In the genomic region with DNA sequence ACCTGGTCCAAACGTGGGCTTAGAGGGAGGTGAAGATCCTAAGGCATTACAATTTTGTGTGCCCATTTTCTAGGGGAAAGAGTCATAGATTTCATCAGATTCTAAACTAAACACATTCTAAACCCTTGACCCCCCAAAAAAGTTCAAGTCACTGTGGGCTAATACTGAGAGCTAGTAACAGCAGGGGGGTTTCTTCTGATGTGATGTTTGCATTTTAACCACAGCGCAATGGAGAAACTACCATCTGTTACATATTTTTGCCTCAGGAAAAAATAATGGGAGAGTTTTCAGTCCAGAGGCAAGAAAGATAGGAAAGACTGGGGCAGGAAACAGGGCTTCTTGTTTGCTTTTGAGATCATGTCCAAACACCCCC, we compare ENCODE assay signal across 12 cellular contexts.
"Had no signal": no experiment of that assay in that cellular context is flagged by ENCODE, and none has a peak within 500 bp of the region (broad histone marks: within the 10 kb centered on the region; RNA-seq: fewer than 3 reads in every experiment).

No MANE protein-coding gene starts in this region.

- ATAC-seq: activated CD4-positive, alpha-beta T cell treated with anti-CD3 and anti-CD28 coated beads for 36 hours; activated T-cell treated with anti-CD3 and anti-CD28 coated beads, Interleukin-2, amount 50 U/mL, for 72 hours; left lobe of liver had no signal

- H3K4me1 ChIP-seq: body of pancreas had no signal

- H3K27ac ChIP-seq: body of pancreas, ovary, VCaP had no signal

- H3K27ac Mint-ChIP-seq: activated CD4-positive, alpha-beta memory T cell treated with anti-CD3 and anti-CD28 coated beads, Interleukin-2, amount 10 ng/mL, durations not matched to agents 7 days and 5 days; activated CD4-positive, alpha-beta T cell treated with anti-CD3 and anti-CD28 coated beads for 36 hours; activated T-cell treated with anti-CD3 and anti-CD28 coated beads, Interleukin-2, amount 50 U/mL, for 72 hours; memory B cell had no signal

- H3K9me3 Mint-ChIP-seq: activated CD4-positive, alpha-beta memory T cell treated with anti-CD3 and anti-CD28 coated beads, Interleukin-2, amount 10 ng/mL, durations not matched to agents 7 days and 5 days; activated T-cell treated with anti-CD3 and anti-CD28 coated beads, Interleukin-2, amount 50 U/mL, for 72 hours; memory B cell; neural crest cell had no signal

- H3K4me3 ChIP-seq: body of pancreas, ovary, stomach had no signal

- H3K36me3 ChIP-seq: ovary, stomach had no signal

- H3K9me3 ChIP-seq: body of pancreas, ovary, stomach had no signal

- H3K27me3 ChIP-seq: body of pancreas, ovary, stomach had no signal

- H3K4me3 Mint-ChIP-seq: activated CD4-positive, alpha-beta memory T cell treated with anti-CD3 and anti-CD28 coated beads, Interleukin-2, amount 10 ng/mL, durations not matched to agents 7 days and 5 days; activated CD4-positive, alpha-beta T cell treated with anti-CD3 and anti-CD28 coated beads for 36 hours; activated T-cell treated with anti-CD3 and anti-CD28 coated beads, Interleukin-2, amount 50 U/mL, for 72 hours; memory B cell; neural crest cell had no signal

- H3K36me3 Mint-ChIP-seq: memory B cell had no signal

- H3K4me1 Mint-ChIP-seq: activated CD4-positive, alpha-beta memory T cell treated with anti-CD3 and anti-CD28 coated beads, Interleukin-2, amount 10 ng/mL, durations not matched to agents 7 days and 5 days; activated CD4-positive, alpha-beta T cell treated with anti-CD3 and anti-CD28 coated beads for 36 hours; memory B cell had no signal

- DNase-seq: activated CD4-positive, alpha-beta memory T cell treated with anti-CD3 and anti-CD28 coated beads, Interleukin-2, amount 10 ng/mL, durations not matched to agents 7 days and 5 days; activated CD4-positive, alpha-beta T cell treated with anti-CD3 and anti-CD28 coated beads for 36 hours; activated naive CD4-positive, alpha-beta T cell; activated T-cell treated with anti-CD3 and anti-CD28 coated beads, Interleukin-2, amount 50 U/mL, for 72 hours; stimulated activated CD4-positive, alpha-beta T cell treated with anti-CD3 and anti-CD28 coated beads, Interleukin-4, amount 100 ng/mL, for 4 hours; stomach had no signal
